Comparison of ENCODE assay signal across 3 cellular contexts in genomic region chr7:2104716-2105115, GRCh38.
TF ChIP-seq lines count a peak whose summit lies in the region.

No MANE protein-coding gene starts in this region.

TF ChIP-seq in A549, 52 proteins besides CTCF, POLR2A, EP300 and RAD21:
- TF ChIP-seq MAX (IDR thresholded peaks at IDR 0.05): no peak
- no peak for TF ChIP-seq RFX5 (IDR thresholded peaks at IDR 0.05)
- no peak for TF ChIP-seq PHF8 (IDR thresholded peaks at IDR 0.05; ENCODE audit: borderline replicate concordance, low read depth)
- no peak for TF ChIP-seq HOXB5 (CRISPR knock-in tag; IDR thresholded peaks at IDR 0.05)

TF ChIP-seq in HCT116, 20 proteins besides CTCF, POLR2A, EP300 and RAD21 (continued from another document):
- TF ChIP-seq, protein P1, sequence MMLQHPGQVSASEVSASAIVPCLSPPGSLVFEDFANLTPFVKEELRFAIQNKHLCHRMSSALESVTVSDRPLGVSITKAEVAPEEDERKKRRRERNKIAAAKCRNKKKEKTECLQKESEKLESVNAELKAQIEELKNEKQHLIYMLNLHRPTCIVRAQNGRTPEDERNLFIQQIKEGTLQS (IDR thresholded peaks at IDR 0.05): no peak
- TF ChIP-seq ZNF274 (IDR thresholded peaks at IDR 0.05; ENCODE audit: low read depth, low read length) (no peak), EZH2phosphoT487 (IDR thresholded peaks at IDR 0.05; ENCODE audit: borderline replicate concordance) (no peak)

TF ChIP-seq in HepG2, 621 proteins besides CTCF, POLR2A, EP300 and RAD21 (continued from another document):
- TF ChIP-seq GPN1 (CRISPR knock-in tag; IDR thresholded peaks at IDR 0.05; ENCODE audit: borderline replicate concordance) (no peak), ZNF609 (CRISPR knock-in tag; IDR thresholded peaks at IDR 0.05; ENCODE audit: borderline replicate concordance) (no peak), ZBTB33 (CRISPR knock-in tag; IDR thresholded peaks at IDR 0.05) (no peak), HDAC2 (CRISPR knock-in tag; IDR thresholded peaks at IDR 0.05) (no peak), ESRRA (CRISPR knock-in tag; IDR thresholded peaks at IDR 0.05; ENCODE audit: low read depth) (no peak)
- TF ChIP-seq, protein P2, sequence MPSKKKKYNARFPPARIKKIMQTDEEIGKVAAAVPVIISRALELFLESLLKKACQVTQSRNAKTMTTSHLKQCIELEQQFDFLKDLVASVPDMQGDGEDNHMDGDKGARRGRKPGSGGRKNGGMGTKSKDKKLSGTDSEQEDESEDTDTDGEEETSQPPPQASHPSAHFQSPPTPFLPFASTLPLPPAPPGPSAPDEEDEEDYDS (CRISPR knock-in tag; IDR thresholded peaks at IDR 0.05): no peak
